ENCODE assay signal across 29 cellular contexts in the genomic region with DNA sequence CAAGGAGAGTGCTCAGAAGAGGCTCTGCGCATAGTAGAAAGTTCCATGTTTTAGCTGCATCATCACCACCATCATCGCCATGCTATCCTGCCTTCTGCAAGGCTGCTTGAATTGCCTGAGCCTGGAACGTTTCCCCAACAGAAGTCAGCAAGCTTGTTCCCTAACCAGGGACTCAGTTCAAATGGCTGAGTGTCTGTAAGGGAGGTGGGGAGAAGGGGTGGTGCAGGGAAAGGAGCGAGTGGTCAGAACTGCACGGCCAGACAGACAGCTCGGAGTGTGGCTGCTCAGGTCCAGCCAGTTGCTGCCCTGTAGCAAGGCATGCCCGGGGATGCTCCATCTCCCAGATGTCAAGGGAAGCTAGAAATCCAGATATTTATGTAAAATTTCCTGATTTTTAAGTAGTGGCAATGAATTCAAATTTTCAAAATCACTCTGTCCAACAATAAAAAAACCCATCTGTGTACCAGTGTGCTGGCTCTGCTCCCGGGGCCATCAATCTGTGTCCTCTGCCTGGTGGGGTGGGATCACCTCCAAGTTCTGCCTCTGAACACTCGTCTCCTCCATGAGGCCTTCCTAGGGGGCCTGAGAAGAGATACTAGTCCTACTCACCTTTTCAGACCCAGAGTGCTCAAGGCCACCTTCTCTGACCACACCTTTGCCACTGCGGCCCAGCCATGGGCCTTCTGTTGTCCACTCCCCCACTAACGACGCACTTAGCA.
DNase-seq lines count a peak whose midpoint lies in the region; ATAC-seq and TF ChIP-seq lines count a peak whose summit lies in the region.
"Had no signal": no experiment of that assay in that cellular context is flagged by ENCODE, and none has a peak within 500 bp of the region (broad histone marks: within the 10 kb centered on the region; RNA-seq: fewer than 3 reads in every experiment).

No MANE protein-coding gene starts in this region.

- H3K36me3 ChIP-seq in trophoblast cell (ENCODE audit: control insufficient read depth in 1 of 2, insufficient read depth in 2 of 2, low read length in 2 of 2), result peaks cover 2 to 4% of the 10 kb centered on the region in 2 experiments
- no peaks in the 10 kb centered on the region for H3K36me3 ChIP-seq in CD4-positive, alpha-beta memory T cell (ENCODE audit: insufficient read depth, low read length)
- H3K36me3 ChIP-seq: cardiac muscle cell, HAP-1, uterus had no signal

- H3K4me2 ChIP-seq in trophoblast cell (ENCODE audit: low read length), result no peak overlapping the region
- H3K4me2 ChIP-seq: SK-N-SH had no signal

- no peak for TF ChIP-seq CTCF in coronary artery (IDR thresholded peaks at IDR 0.05)

- peaks cover 25 to 27% of the 10 kb centered on the region in 2 experiments for H3K4me1 ChIP-seq in trophoblast cell (ENCODE audit: control insufficient read depth in 1 of 2, insufficient read depth in 2 of 2, low read length in 2 of 2)
- H3K4me1 ChIP-seq in CD4-positive, alpha-beta memory T cell (ENCODE audit: insufficient read depth, low read length), result no peaks in the 10 kb centered on the region
- H3K4me1 ChIP-seq: Caco-2, HAP-1, Peyer's patch, uterus had no signal

- no peak overlapping the region for H2AK5ac ChIP-seq in trophoblast cell (ENCODE audit: low read length)

- ATAC-seq in activated naive CD4-positive, alpha-beta T cell treated with anti-CD3 and anti-CD28 coated beads, Interleukin-2, amount 50 U/mL, for 72 hours, result no peak
- ATAC-seq: activated CD8-positive, alpha-beta memory T cell treated with anti-CD3 and anti-CD28 coated beads, Interleukin-2, amount 10 ng/mL, durations not matched to agents 7 days and 5 days; activated T-cell treated with anti-CD3 and anti-CD28 coated beads, Interleukin-2, amount 50 U/mL, for 72 hours had no signal

- H4K12ac ChIP-seq in trophoblast cell (ENCODE audit: low read depth, low read length), result no peak overlapping the region

- CTCF ChIA-PET in activated naive CD4-positive, alpha-beta T cell treated with anti-CD3 and anti-CD28 coated beads for 36 hours (lab: Charles Lee), result no interaction called here
- CTCF ChIA-PET in CD4-positive, alpha-beta memory T cell (lab: Charles Lee; ENCODE audit: partially characterized antibody), result interaction anchor here (0.9 kb wide), 1 partner anchor 29 kb away, joined by 3 read pairs; no protein-coding TSS in a partner anchor

- POLR2A ChIA-PET in CD4-positive, alpha-beta memory T cell (lab: Charles Lee; ENCODE audit: partially characterized antibody), result no interaction called here

- no peaks in the 10 kb centered on the region for H3K9me3 Mint-ChIP-seq in activated naive CD4-positive, alpha-beta T cell treated with anti-CD3 and anti-CD28 coated beads, Interleukin-2, amount 50 U/mL, for 72 hours
- peaks cover 8% of the 10 kb centered on the region for H3K9me3 Mint-ChIP-seq in activated naive CD4-positive, alpha-beta T cell treated with anti-CD3 and anti-CD28 coated beads for 36 hours
- H3K9me3 Mint-ChIP-seq in CD4-positive, alpha-beta memory T cell, result peaks cover 0 to 2% (median 0%) of the 10 kb centered on the region in 8 donors
- H3K9me3 Mint-ChIP-seq: activated naive CD4-positive, alpha-beta T cell treated with anti-CD3 and anti-CD28 coated beads, Interleukin-2, amount 10 ng/mL, durations not matched to agents 7 days and 5 days had no signal

- H2BK120ac ChIP-seq in trophoblast cell (ENCODE audit: insufficient read depth, low read length, poor library complexity), result no peak overlapping the region

- peaks cover 18% of the 10 kb centered on the region for H3K79me1 ChIP-seq in trophoblast cell (ENCODE audit: low read length)

- H3K27ac ChIP-seq in coronary artery (no peak overlapping the region), trophoblast cell (ENCODE audit: low read depth, low read length) (no peak overlapping the region)
- no peak overlapping the region for H3K27ac ChIP-seq in CD4-positive, alpha-beta memory T cell (ENCODE audit: low read depth, low read length)
- H3K27ac ChIP-seq: cardiac muscle cell, Peyer's patch, skin epidermis, uterus had no signal

- peak overlapping the region; percentile 12 to 79 for H3K27ac Mint-ChIP-seq in activated naive CD4-positive, alpha-beta T cell treated with anti-CD3 and anti-CD28 coated beads, Interleukin-2, amount 50 U/mL, for 72 hours
- no peak overlapping the region for H3K27ac Mint-ChIP-seq in activated naive CD4-positive, alpha-beta T cell treated with anti-CD3 and anti-CD28 coated beads for 36 hours
- peak overlapping the region in 1 of 7 donors; percentile 55 for H3K27ac Mint-ChIP-seq in CD4-positive, alpha-beta memory T cell
- H3K27ac Mint-ChIP-seq: activated CD4-positive, alpha-beta T cell treated with anti-CD3 and anti-CD28 coated beads, Interleukin-2, amount 10 ng/mL, durations not matched to agents 7 days and 5 days; activated CD8-positive, alpha-beta memory T cell treated with anti-CD3 and anti-CD28 coated beads, Interleukin-2, amount 10 ng/mL, durations not matched to agents 7 days and 5 days; activated naive CD4-positive, alpha-beta T cell treated with anti-CD3 and anti-CD28 coated beads, Interleukin-2, amount 10 ng/mL, durations not matched to agents 7 days and 5 days; activated T-cell treated with anti-CD3 and anti-CD28 coated beads, Interleukin-2, amount 50 U/mL, for 72 hours; B cell had no signal

- peaks cover 41% of the 10 kb centered on the region for H3K4me1 Mint-ChIP-seq in activated naive CD4-positive, alpha-beta T cell treated with anti-CD3 and anti-CD28 coated beads for 36 hours (ENCODE audit: low read depth)
- H3K4me1 Mint-ChIP-seq in CD4-positive, alpha-beta memory T cell, result peaks cover 34 to 44% (median 38%) of the 10 kb centered on the region in 4 donors

- H4K91ac ChIP-seq in trophoblast cell (ENCODE audit: low read depth, low read length), result no peak overlapping the region

- no peak overlapping the region for H2BK5ac ChIP-seq in trophoblast cell (ENCODE audit: low read depth, low read length, poor library complexity)

- no peaks in the 10 kb centered on the region for H3K27me3 Mint-ChIP-seq in activated naive CD4-positive, alpha-beta T cell treated with anti-CD3 and anti-CD28 coated beads for 36 hours (ENCODE audit: low read depth)
- no peaks in the 10 kb centered on the region for H3K27me3 Mint-ChIP-seq in CD4-positive, alpha-beta memory T cell
- H3K27me3 Mint-ChIP-seq: activated CD4-positive, alpha-beta T cell treated with anti-CD3 and anti-CD28 coated beads, Interleukin-2, amount 10 ng/mL, durations not matched to agents 7 days and 5 days; activated CD8-positive, alpha-beta memory T cell treated with anti-CD3 and anti-CD28 coated beads, Interleukin-2, amount 10 ng/mL, durations not matched to agents 7 days and 5 days; activated naive CD4-positive, alpha-beta T cell treated with anti-CD3 and anti-CD28 coated beads, Interleukin-2, amount 10 ng/mL, durations not matched to agents 7 days and 5 days; B cell had no signal

- intact Hi-C loops in activated naive CD4-positive, alpha-beta T cell treated with anti-CD3 and anti-CD28 coated beads for 36 hours (cut with micrococcal nuclease), result no loop called here
- intact Hi-C loops in CD4-positive, alpha-beta memory T cell (cut with micrococcal nuclease), result no loop called here

- H3K9ac ChIP-seq in trophoblast cell (ENCODE audit: low read length), result no peak overlapping the region
- H3K9ac ChIP-seq: SK-N-SH had no signal

- H2BK12ac ChIP-seq in trophoblast cell (ENCODE audit: low read length), result peak overlapping the region; percentile 39

- peaks cover 2% of the 10 kb centered on the region for H3K9me3 ChIP-seq in trophoblast cell (ENCODE audit: insufficient read depth, low read depth, low read length)
- no peaks in the 10 kb centered on the region for H3K9me3 ChIP-seq in CD4-positive, alpha-beta memory T cell (ENCODE audit: control insufficient read depth in 1 of 2, low read length in 2 of 2)
- H3K9me3 ChIP-seq: Caco-2, HAP-1, Peyer's patch, SK-N-SH, uterus had no signal

- H3K4ac ChIP-seq in trophoblast cell (ENCODE audit: low read depth, low read length), result peak overlapping the region; percentile 50

- no peak overlapping the region for H3K4me3 Mint-ChIP-seq in activated naive CD4-positive, alpha-beta T cell treated with anti-CD3 and anti-CD28 coated beads for 36 hours
- H3K4me3 Mint-ChIP-seq in CD4-positive, alpha-beta memory T cell, result no peak overlapping the region
- H3K4me3 Mint-ChIP-seq: activated CD4-positive, alpha-beta T cell treated with anti-CD3 and anti-CD28 coated beads, Interleukin-2, amount 10 ng/mL, durations not matched to agents 7 days and 5 days; activated CD8-positive, alpha-beta memory T cell treated with anti-CD3 and anti-CD28 coated beads, Interleukin-2, amount 10 ng/mL, durations not matched to agents 7 days and 5 days; activated naive CD4-positive, alpha-beta T cell treated with anti-CD3 and anti-CD28 coated beads, Interleukin-2, amount 10 ng/mL, durations not matched to agents 7 days and 5 days; activated T-cell treated with anti-CD3 and anti-CD28 coated beads, Interleukin-2, amount 50 U/mL, for 72 hours; B cell had no signal

- no CpG with 5 or more reads among the region's 12 CpGs for WGBS in trophoblast cell (ENCODE audit: extremely low coverage, insufficient coverage, insufficient read length)

- H3K4me3 ChIP-seq in coronary artery, result no peak overlapping the region
- no peak overlapping the region for H3K4me3 ChIP-seq in trophoblast cell (ENCODE audit: low read depth, low read length)
- no peak overlapping the region for H3K4me3 ChIP-seq in CD4-positive, alpha-beta memory T cell (ENCODE audit: low read length in 2 of 2)
- H3K4me3 ChIP-seq: cardiac muscle cell, dorsolateral prefrontal cortex, HAP-1, Peyer's patch, skin epidermis, uterus had no signal

- H4K8ac ChIP-seq in trophoblast cell (ENCODE audit: low read depth, low read length), result peak overlapping the region; percentile 39

- peaks cover 19 to 64% of the 10 kb centered on the region in 2 donors for H3K36me3 Mint-ChIP-seq in activated naive CD4-positive, alpha-beta T cell treated with anti-CD3 and anti-CD28 coated beads, Interleukin-2, amount 50 U/mL, for 72 hours
- peaks cover 37% of the 10 kb centered on the region for H3K36me3 Mint-ChIP-seq in activated naive CD4-positive, alpha-beta T cell treated with anti-CD3 and anti-CD28 coated beads for 36 hours (ENCODE audit: low read depth)
- H3K36me3 Mint-ChIP-seq in CD4-positive, alpha-beta memory T cell, result peaks cover 34 to 53% of the 10 kb centered on the region in 2 donors

- no peaks in the 10 kb centered on the region for H3K27me3 ChIP-seq in trophoblast cell (ENCODE audit: insufficient read depth, low read length)
- no peaks in the 10 kb centered on the region for H3K27me3 ChIP-seq in CD4-positive, alpha-beta memory T cell (ENCODE audit: insufficient read depth, low read length)
- H3K27me3 ChIP-seq: cardiac muscle cell, dorsolateral prefrontal cortex, Peyer's patch, uterus had no signal

- H2AFZ ChIP-seq in trophoblast cell (ENCODE audit: insufficient read depth, low read length, poor library complexity), result no peak overlapping the region

- H3K23ac ChIP-seq in trophoblast cell (ENCODE audit: low read length), result no peak overlapping the region

- H3K14ac ChIP-seq in trophoblast cell (ENCODE audit: low read length), result peak overlapping the region; percentile 35

- H3K18ac ChIP-seq in trophoblast cell (ENCODE audit: low read length), result peak overlapping the region; percentile 76

- DNase-seq in activated naive CD4-positive, alpha-beta T cell treated with anti-CD3 and anti-CD28 coated beads, Interleukin-2, amount 50 U/mL, for 72 hours (ENCODE audit: low spot score in 2 of 2), result no peak
- no peak for DNase-seq in activated naive CD4-positive, alpha-beta T cell treated with anti-CD3 and anti-CD28 coated beads for 36 hours
- DNase-seq in NCI-H1694 treated with DMSO at 0.1 percent for 48 hours (lab: John Stamatoyannopoulos, UW), result peak; percentile 90
- DNase-seq in coronary artery (ENCODE audit: low spot score), result peak; percentile 53
- no peak for DNase-seq in trophoblast cell
- no peak for DNase-seq in RPMI8226
- no peak for DNase-seq in CD4-positive, alpha-beta memory T cell
- DNase-seq in globus pallidus (ENCODE audit: low spot score), result no peak
- DNase-seq: activated CD4-positive, alpha-beta T cell treated with anti-CD3 and anti-CD28 coated beads, Interleukin-2, amount 10 ng/mL, durations not matched to agents 7 days and 5 days; activated CD8-positive, alpha-beta memory T cell treated with anti-CD3 and anti-CD28 coated beads, Interleukin-2, amount 10 ng/mL, durations not matched to agents 7 days and 5 days; activated naive CD4-positive, alpha-beta T cell treated with anti-CD3 and anti-CD28 coated beads, Interleukin-2, amount 10 ng/mL, durations not matched to agents 7 days and 5 days; activated T-cell treated with anti-CD3 and anti-CD28 coated beads, Interleukin-2, amount 50 U/mL, for 72 hours; Caco-2; head of caudate nucleus; Kasumi-1; mammary epithelial cell; MV-4-11; NCI-H2029 treated with DMSO at 0.1 percent for 48 hours; NCI-H510A; occipital lobe; Peyer's patch; SK-N-SH; stimulated activated CD4-positive, alpha-beta T cell treated with anti-CD3 and anti-CD28 coated beads, Interleukin-2, amount 100 ng/mL, for 24 hours; uterus had no signal

- H3K79me2 ChIP-seq in trophoblast cell (ENCODE audit: control insufficient read depth, insufficient read depth, low read length, poor library complexity), result peaks cover 3% of the 10 kb centered on the region

Comparison
In these comparisons a context has a peak if more than half of its experiments do, and no peak if none do; other contexts are left out.
1. DNase-seq: peak in NCI-H1694 treated with DMSO at 0.1 percent for 48 hours (single experiment) and coronary artery (single experiment); none in activated naive CD4-positive, alpha-beta T cell treated with anti-CD3 and anti-CD28 coated beads, Interleukin-2, amount 50 U/mL, for 72 hours (0 of 2), activated naive CD4-positive, alpha-beta T cell treated with anti-CD3 and anti-CD28 coated beads for 36 hours (single experiment), trophoblast cell (0 of 2), RPMI8226 (single experiment), CD4-positive, alpha-beta memory T cell (0 of 5) and globus pallidus (single experiment).